11 cellular contexts compared by ENCODE assay signal in the genomic region with DNA sequence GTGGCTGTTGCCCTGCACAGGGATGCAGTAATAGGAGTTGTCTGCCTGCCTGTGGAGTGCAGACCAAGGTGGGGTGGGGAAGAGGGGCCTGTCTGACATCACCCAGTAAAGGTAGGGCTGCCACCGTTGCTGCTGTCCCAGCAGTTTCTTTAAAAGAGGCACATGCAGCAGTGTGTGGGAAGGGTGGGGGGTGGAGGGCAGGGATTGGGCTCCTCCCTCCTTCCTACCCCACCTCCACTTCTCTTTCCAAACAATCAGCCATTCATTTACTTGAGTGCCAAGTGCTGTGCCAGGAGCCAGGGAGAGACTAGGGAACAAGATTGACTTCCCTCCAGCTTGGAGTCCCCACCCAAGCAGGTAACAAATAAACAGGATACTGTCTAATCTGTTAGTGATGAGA.
DNase-seq lines count a peak whose midpoint lies in the region; ATAC-seq, FAIRE-seq and TF ChIP-seq lines count a peak whose summit lies in the region.
"Had no signal": no experiment of that assay in that cellular context is flagged by ENCODE, and none has a peak within 500 bp of the region (broad histone marks: within the 10 kb centered on the region; RNA-seq: fewer than 3 reads in every experiment).

No MANE protein-coding gene starts in this region.

- H3K36me3 Mint-ChIP-seq in activated naive CD4-positive, alpha-beta T cell treated with anti-CD3 and anti-CD28 coated beads, Interleukin-2, amount 50 U/mL, for 24 hours: peaks cover 1% of the 10 kb centered on the region
- peaks cover 1% of the 10 kb centered on the region for H3K36me3 Mint-ChIP-seq in activated naive CD4-positive, alpha-beta T cell treated with anti-CD3 and anti-CD28 coated beads, Interleukin-2, amount 10 ng/mL, durations not matched to agents 7 days and 5 days
- peaks cover 23% of the 10 kb centered on the region for H3K36me3 Mint-ChIP-seq in nephron (ENCODE audit: low read depth)

- H3K4me1 Mint-ChIP-seq in activated naive CD4-positive, alpha-beta T cell treated with anti-CD3 and anti-CD28 coated beads, Interleukin-2, amount 50 U/mL, for 24 hours: peaks cover 63% of the 10 kb centered on the region
- H3K4me1 Mint-ChIP-seq in activated naive CD4-positive, alpha-beta T cell treated with anti-CD3 and anti-CD28 coated beads, Interleukin-2, amount 10 ng/mL, durations not matched to agents 7 days and 5 days: peaks cover 48% of the 10 kb centered on the region
- peaks cover 55% of the 10 kb centered on the region for H3K4me1 Mint-ChIP-seq in nephron

- CTCF ChIA-PET in activated naive CD4-positive, alpha-beta T cell treated with anti-CD3 and anti-CD28 coated beads, Interleukin-2, amount 10 ng/mL, durations not matched to agents 7 days and 5 days (lab: Charles Lee): no interaction called here

- H3K9me3 Mint-ChIP-seq in activated naive CD4-positive, alpha-beta T cell treated with anti-CD3 and anti-CD28 coated beads, Interleukin-2, amount 50 U/mL, for 24 hours: no peaks in the 10 kb centered on the region
- H3K9me3 Mint-ChIP-seq in activated naive CD4-positive, alpha-beta T cell treated with anti-CD3 and anti-CD28 coated beads, Interleukin-2, amount 10 ng/mL, durations not matched to agents 7 days and 5 days: no peaks in the 10 kb centered on the region
- no peaks in the 10 kb centered on the region for H3K9me3 Mint-ChIP-seq in nephron
- H3K9me3 Mint-ChIP-seq: activated T-helper 2 cell treated with anti-CD3 and anti-CD28 coated beads, Interferon-gamma antibody, Interleukin-2, Interleukin-4, amounts not matched to agents 10 μg/mL and 5 μg/mL and 100 μg/mL, durations not matched to agents 14 hours and 24 hours and 36 hours had no signal

- no peak for DNase-seq in activated naive CD4-positive, alpha-beta T cell treated with anti-CD3 and anti-CD28 coated beads, Interleukin-2, amount 10 ng/mL, durations not matched to agents 7 days and 5 days
- no peak for DNase-seq in coronary artery (ENCODE audit: low spot score)
- DNase-seq in upper lobe of right lung: no peak
- DNase-seq in HPDE6-E6E7 (ENCODE audit: extremely low spot score): no peak
- no peak for DNase-seq in H54 (ENCODE audit: insufficient read length, low spot score)
- no peak for DNase-seq in SK-N-DZ (ENCODE audit: low spot score)
- DNase-seq: NCI-H1417 treated with DMSO at 0.1 percent for 48 hours, retina had no signal

- peak; percentile 37 for ATAC-seq in upper lobe of right lung

- no peak overlapping the region for H3K4me3 Mint-ChIP-seq in activated naive CD4-positive, alpha-beta T cell treated with anti-CD3 and anti-CD28 coated beads, Interleukin-2, amount 50 U/mL, for 24 hours
- H3K4me3 Mint-ChIP-seq in activated naive CD4-positive, alpha-beta T cell treated with anti-CD3 and anti-CD28 coated beads, Interleukin-2, amount 10 ng/mL, durations not matched to agents 7 days and 5 days: no peak overlapping the region
- H3K4me3 Mint-ChIP-seq in nephron: no peak overlapping the region

- no peaks in the 10 kb centered on the region for H3K9me3 ChIP-seq in upper lobe of right lung

- peak overlapping the region; percentile 92 to 95 for H3K27ac ChIP-seq in coronary artery
- peak overlapping the region; percentile 88 for H3K27ac ChIP-seq in upper lobe of right lung

- H3K27me3 Mint-ChIP-seq in activated naive CD4-positive, alpha-beta T cell treated with anti-CD3 and anti-CD28 coated beads, Interleukin-2, amount 50 U/mL, for 24 hours: no peaks in the 10 kb centered on the region
- no peaks in the 10 kb centered on the region for H3K27me3 Mint-ChIP-seq in activated naive CD4-positive, alpha-beta T cell treated with anti-CD3 and anti-CD28 coated beads, Interleukin-2, amount 10 ng/mL, durations not matched to agents 7 days and 5 days
- H3K27me3 Mint-ChIP-seq in nephron (ENCODE audit: low read depth): no peaks in the 10 kb centered on the region

- H3K4me1 ChIP-seq in upper lobe of right lung: peaks cover 51% of the 10 kb centered on the region

- no peak overlapping the region for H3K4me3 ChIP-seq in coronary artery
- H3K4me3 ChIP-seq in upper lobe of right lung: no peak overlapping the region

- no peak for FAIRE-seq in H54 (lab: Jason Lieb, UNC)

- H3K27me3 ChIP-seq in upper lobe of right lung: no peaks in the 10 kb centered on the region

- H3K36me3 ChIP-seq in upper lobe of right lung: no peaks in the 10 kb centered on the region

- TF ChIP-seq CTCF in coronary artery (IDR thresholded peaks at IDR 0.05) (no peak), nephron (IDR thresholded peaks at IDR 0.05; ENCODE audit: unreplicated experiment in 3 of 3) (no peak), upper lobe of right lung (IDR thresholded peaks at IDR 0.05) (no peak)

- TF ChIP-seq POLR2A in H54 (IDR thresholded peaks at IDR 0.05; ENCODE audit: low read depth, low read length): no peak

- intact Hi-C loops in upper lobe of right lung (cut with DNase I): no loop called here

- H3K27ac Mint-ChIP-seq in activated naive CD4-positive, alpha-beta T cell treated with anti-CD3 and anti-CD28 coated beads, Interleukin-2, amount 50 U/mL, for 24 hours: peak overlapping the region; percentile 14
- no peak overlapping the region for H3K27ac Mint-ChIP-seq in activated naive CD4-positive, alpha-beta T cell treated with anti-CD3 and anti-CD28 coated beads, Interleukin-2, amount 10 ng/mL, durations not matched to agents 7 days and 5 days
- peak overlapping the region in 2 of 3 experiments; percentile 28 to 55 for H3K27ac Mint-ChIP-seq in nephron
- H3K27ac Mint-ChIP-seq: activated T-helper 2 cell treated with anti-CD3 and anti-CD28 coated beads, Interferon-gamma antibody, Interleukin-2, Interleukin-4, amounts not matched to agents 10 μg/mL and 5 μg/mL and 100 μg/mL, durations not matched to agents 14 hours and 24 hours and 36 hours had no signal
